22 cellular contexts compared by ENCODE assay signal in the genomic region with DNA sequence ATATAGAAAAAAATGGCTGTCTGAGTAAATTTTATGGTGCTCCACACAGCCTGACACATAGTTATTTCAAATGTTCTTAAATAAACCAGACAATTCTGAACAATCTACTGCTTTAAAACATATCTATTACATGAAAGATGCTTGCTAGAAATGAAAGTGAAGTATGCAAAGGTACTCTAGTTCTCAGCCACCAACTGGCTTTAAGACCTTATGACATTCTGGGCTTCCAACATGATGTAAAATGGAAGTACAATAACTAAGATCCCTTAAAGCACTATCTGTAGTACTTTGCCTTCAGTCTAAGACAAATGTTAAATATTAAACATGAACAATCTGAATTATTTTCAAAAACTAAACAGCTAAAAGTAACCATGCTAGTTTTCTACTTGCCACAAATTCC.
"Had no signal": no experiment of that assay in that cellular context is flagged by ENCODE, and none has a peak within 500 bp of the region (broad histone marks: within the 10 kb centered on the region; RNA-seq: fewer than 3 reads in every experiment).

No MANE protein-coding gene starts in this region.

- H3K9me3 ChIP-seq: heart left ventricle, lower lobe of right lung, stomach, thoracic aorta, transverse colon had no signal

- H3K36me3 Mint-ChIP-seq: natural killer cell had no signal

- H3K27me3 Mint-ChIP-seq: memory B cell, progenitor cell of endocrine pancreas had no signal

- H3K36me3 ChIP-seq: thoracic aorta, transverse colon had no signal

- H3K27ac Mint-ChIP-seq: endodermal cell, memory B cell, mesothelial cell of epicardium, progenitor cell of endocrine pancreas had no signal

- ATAC-seq: heart left ventricle, left lobe of liver, lower lobe of right lung, natural killer cell, right cardiac atrium had no signal

- H3K9me3 Mint-ChIP-seq: memory B cell, natural killer cell, neural crest cell had no signal

- H3K4me3 Mint-ChIP-seq: endodermal cell, memory B cell, mesothelial cell of epicardium, natural killer cell, neural crest cell had no signal

- H3K4me1 ChIP-seq: lower lobe of right lung had no signal

- DNase-seq: effector CD4-positive, alpha-beta T cell; endodermal cell; heart left ventricle; hypothalamus; kidney glomerular epithelial cell; lower lobe of right lung; natural killer cell; right cardiac atrium; small intestine; stimulated activated CD4-positive, alpha-beta T cell treated with anti-CD3 and anti-CD28 coated beads, Interleukin-12 subunit alpha, Interleukin-12 subunit beta, amount 100 ng/mL, for 4 hours; stimulated activated naive CD4-positive, alpha-beta T cell; stomach; substantia nigra; transverse colon had no signal

- FAIRE-seq: frontal cortex had no signal

- H3K4me3 ChIP-seq: coronary artery, heart left ventricle, lower lobe of right lung, stomach, thoracic aorta, transverse colon had no signal

- H3K27ac ChIP-seq: coronary artery, lower lobe of right lung, stomach, transverse colon had no signal

- H3K27me3 ChIP-seq: stomach, transverse colon had no signal
